22 cellular contexts compared by ENCODE assay signal in genomic region chr16:80283450-80284392, GRCh38.
"Had no signal": no experiment of that assay in that cellular context is flagged by ENCODE, and none has a peak within 500 bp of the region (broad histone marks: within the 10 kb centered on the region; RNA-seq: fewer than 3 reads in every experiment).

No MANE protein-coding gene starts in this region.

- FAIRE-seq: kidney had no signal

- DNase-seq: cortex of kidney; dorsolateral prefrontal cortex; effector CD8-positive, alpha-beta T cell; foreskin keratinocyte; kidney; left cardiac atrium; left ventricle myocardium superior; mesenchymal stem cell; midbrain; nucleus accumbens; ovary; right cardiac atrium; stimulated activated CD4-positive, alpha-beta T cell treated with anti-CD3 and anti-CD28 coated beads, Interleukin-4, amount 100 ng/mL, for 1 hour; stimulated activated CD8-positive, alpha-beta memory T cell treated with anti-CD3 and anti-CD28 coated beads, Interleukin-4, amount 100 ng/mL, for 48 hours; tibial artery; upper lobe of left lung; uterus had no signal

- H3K4me2 ChIP-seq: hepatocyte, neural progenitor cell had no signal

- H3K9me3 ChIP-seq: ovary, tibial artery, upper lobe of left lung, uterus had no signal

- ATAC-seq: left cardiac atrium; left ventricle myocardium superior; natural killer cell treated with Interleukin-12 subunit alpha and Interleukin-12 subunit beta and Interleukin-15 and Interleukin-18, amount 100 ng/mL, for 72 hours; right cardiac atrium; stimulated activated effector memory CD8-positive, alpha-beta T cell treated with anti-CD3 and anti-CD28 coated beads, Interleukin-12 subunit alpha, Interleukin-12 subunit beta, amount 100 ng/mL, for 72 hours had no signal

- H3K36me3 ChIP-seq: neural progenitor cell, ovary, tibial artery, upper lobe of left lung, uterus had no signal

- H3K4me1 ChIP-seq: neural progenitor cell, upper lobe of left lung, uterus had no signal

- H3K4me3 ChIP-seq: dorsolateral prefrontal cortex, hepatocyte, lung, neural progenitor cell, ovary, tibial artery, upper lobe of left lung, uterus had no signal

- H3K27ac ChIP-seq: dorsolateral prefrontal cortex, foreskin keratinocyte, neural progenitor cell, ovary, tibial artery, upper lobe of left lung, uterus had no signal

- H3K27me3 ChIP-seq: foreskin keratinocyte, hepatocyte, neural progenitor cell, ovary, tibial artery, upper lobe of left lung, uterus had no signal
